In genomic region chr13:100347941-100348340, GRCh38 we compare ENCODE assay signal across 19 cellular contexts.
DNase-seq lines count a peak whose midpoint lies in the region; ATAC-seq and TF ChIP-seq lines count a peak whose summit lies in the region.
"Had no signal": no experiment of that assay in that cellular context is flagged by ENCODE, and none has a peak within 500 bp of the region (broad histone marks: within the 10 kb centered on the region; RNA-seq: fewer than 3 reads in every experiment).

No MANE protein-coding gene starts in this region.

- in situ Hi-C loops in Caki2 (cut with HindIII; ENCODE audit: low pct_unique_long_range_greater_than_20kb, low sequenced_read_pairs), result no loop called here
- in situ Hi-C loops in mammary epithelial cell (cut with MboI; ENCODE audit: low sequenced_read_pairs in 2 of 2), result no loop called here

- H3K36me3 ChIP-seq in mammary epithelial cell (ENCODE audit: insufficient read depth, low read length) (no peaks in the 10 kb centered on the region), gastroesophageal sphincter (peaks cover 0 to 40% of the 10 kb centered on the region in 2 donors), vagina (peaks cover 0 to 5% of the 10 kb centered on the region in 2 donors)
- H3K36me3 ChIP-seq: MG63 had no signal

- H3K27ac ChIP-seq in mammary epithelial cell (ENCODE audit: insufficient read depth, low read depth, low read length), result no peak overlapping the region
- H3K27ac ChIP-seq in gastroesophageal sphincter, result no peak overlapping the region
- no peak overlapping the region for H3K27ac ChIP-seq in vagina
- H3K27ac ChIP-seq: foreskin keratinocyte had no signal

- peak; percentile 30 for DNase-seq in Caki2 (ENCODE audit: low read depth)
- DNase-seq in NCI-H69 (lab: John Stamatoyannopoulos, UW), result peak; percentile 81
- DNase-seq in mammary epithelial cell, result peak; percentile 66
- no peak for DNase-seq in vagina (ENCODE audit: extremely low spot score in 2 of 2)
- no peak for DNase-seq in T1000 (lab: John Stamatoyannopoulos, UW)
- DNase-seq in GF-D8 (lab: John Stamatoyannopoulos, UW), result no peak
- DNase-seq: activated CD4-positive, CD25-positive, alpha-beta regulatory T cell; activated naive CD8-positive, alpha-beta T cell treated with anti-CD3 and anti-CD28 coated beads for 36 hours; caudate nucleus; CD8-positive, alpha-beta T cell; effector memory CD8-positive, alpha-beta T cell; MG63; right cardiac atrium; Right ventricle myocardium superior; stimulated activated naive CD8-positive, alpha-beta T cell treated with anti-CD3 and anti-CD28 coated beads, Interleukin-15, amount 100 ng/mL, for 72 hours; T-helper 17 cell had no signal

- H3K9me3 ChIP-seq in mammary epithelial cell (replicated peaks; ENCODE audit: insufficient read depth, low read length) (no peaks in the 10 kb centered on the region), gastroesophageal sphincter (peaks cover 0 to 12% (median 0%) of the 10 kb centered on the region in 3 donors), vagina (no peaks in the 10 kb centered on the region)
- H3K9me3 ChIP-seq: MG63 had no signal

- TF ChIP-seq CTCF in mammary epithelial cell (conservative IDR thresholded peaks at IDR 0.05 in 1 of 2, IDR thresholded peaks at IDR 0.05 in 1 of 2; ENCODE audit: extremely low read depth in 1 of 2, insufficient read depth in 1 of 2, low read depth in 1 of 2, low read length in 2 of 2) (no peak), gastroesophageal sphincter (IDR thresholded peaks at IDR 0.05) (no peak), vagina (IDR thresholded peaks at IDR 0.05) (no peak)

- ATAC-seq in gastroesophageal sphincter (peak; percentile 39), GM21576 (IDR thresholded peaks at IDR 0.05; ENCODE audit: unreplicated experiment) (no peak)
- ATAC-seq: CD8-positive, alpha-beta T cell; effector memory CD8-positive, alpha-beta T cell; foreskin keratinocyte; stimulated activated naive CD8-positive, alpha-beta T cell treated with anti-CD3 and anti-CD28 coated beads, Interleukin-15, amount 100 ng/mL, for 72 hours; T-helper 17 cell had no signal

- H3K4me1 ChIP-seq in mammary epithelial cell (ENCODE audit: insufficient read depth, low read length) (no peaks in the 10 kb centered on the region), gastroesophageal sphincter (no peaks in the 10 kb centered on the region), vagina (no peaks in the 10 kb centered on the region)
- H3K4me1 ChIP-seq: foreskin keratinocyte had no signal

- H3K4me3 ChIP-seq in mammary epithelial cell (replicated peaks in 1 of 3; ENCODE audit: insufficient read depth in 1 of 3, low read depth in 2 of 3, low read length in 3 of 3) (no peak overlapping the region), gastroesophageal sphincter (no peak overlapping the region), vagina (no peak overlapping the region)
- H3K4me3 ChIP-seq: MG63 had no signal

- peak overlapping the region; percentile 44 for H3K4me2 ChIP-seq in mammary epithelial cell (ENCODE audit: insufficient read depth, low read depth, low read length)

- BruUV-seq in mammary epithelial cell (replicated peaks; lab: Mats Ljungman, UMichigan), result no TSS peak

- TF ChIP-seq EP300 in gastroesophageal sphincter (IDR thresholded peaks at IDR 0.05), result no peak

- no peaks in the 10 kb centered on the region for H3K27me3 ChIP-seq in mammary epithelial cell (ENCODE audit: insufficient read depth, low read length)
- no peaks in the 10 kb centered on the region for H3K27me3 ChIP-seq in gastroesophageal sphincter
- no peaks in the 10 kb centered on the region for H3K27me3 ChIP-seq in vagina
- H3K27me3 ChIP-seq: foreskin keratinocyte, MG63 had no signal

- no peaks in the 10 kb centered on the region for H3K79me2 ChIP-seq in mammary epithelial cell (ENCODE audit: insufficient read depth, low read length)

- CTCF ChIA-PET in mammary epithelial cell (lab: Charles Lee; ENCODE audit: low non-redundant PET), result no interaction called here

- intact Hi-C loops in mammary epithelial cell (cut with micrococcal nuclease) (no loop called here), vagina (cut with DNase I) (no loop called here)

- no peak for TF ChIP-seq POLR2A in gastroesophageal sphincter (IDR thresholded peaks at IDR 0.05)
- no peak for TF ChIP-seq POLR2A in vagina (IDR thresholded peaks at IDR 0.05)

- no peaks in the 10 kb centered on the region for H4K20me1 ChIP-seq in mammary epithelial cell (ENCODE audit: insufficient read depth, low read length)

- 11% methylated on average over 3 of the region's 3 CpGs for WGBS in mammary epithelial cell (ENCODE audit: low coverage, missing lambda C conversion rate)
- WGBS in gastroesophageal sphincter (ENCODE audit: low coverage in 1 of 2), 2 donors, result 65 to 80% methylated on average over 3 of the region's 3 CpGs

- no peak overlapping the region for H2AFZ ChIP-seq in mammary epithelial cell (ENCODE audit: low read depth, low read length)

- H3K9ac ChIP-seq in mammary epithelial cell (ENCODE audit: insufficient read depth, low read length), result no peak overlapping the region

- dilution Hi-C loops in mammary epithelial cell (cut with HindIII; ENCODE audit: low sequenced_read_pairs), result no loop called here

Comparison
In these comparisons a context has a peak if more than half of its experiments do, and no peak if none do; other contexts are left out.
1. DNase-seq: peak in Caki2 (single experiment), NCI-H69 (single experiment) and mammary epithelial cell (single experiment); none in vagina (0 of 2), T1000 (single experiment) and GF-D8 (single experiment).